30 cellular contexts compared by ENCODE assay signal in genomic region chr21:37578471-37579126, GRCh38.
"Had no signal": no experiment of that assay in that cellular context is flagged by ENCODE, and none has a peak within 500 bp of the region (broad histone marks: within the 10 kb centered on the region; RNA-seq: fewer than 3 reads in every experiment).

No MANE protein-coding gene starts in this region.

- H3K4me3 ChIP-seq: adrenal gland, ascending aorta, breast epithelium, cardiac muscle cell had no signal

- ATAC-seq: activated naive CD4-positive, alpha-beta T cell treated with anti-CD3 and anti-CD28 coated beads, Interleukin-2, amount 50 U/mL, for 72 hours; activated naive CD8-positive, alpha-beta T cell treated with anti-CD3 and anti-CD28 coated beads, Interleukin-2, amount 50 U/mL, for 24 hours; activated T-cell treated with anti-CD3 and anti-CD28 coated beads, Interleukin-2, amount 50 U/mL, for 4 hours; activated T-cell treated with anti-CD3 and anti-CD28 coated beads, Interleukin-2, amount 50 U/mL, for 72 hours; activated T-helper 17 cell treated with anti-CD3 and anti-CD28 coated beads, Interleukin-2, amount 50 U/mL, for 72 hours had no signal

- DNase-seq: activated effector memory CD4-positive, alpha-beta T cell treated with anti-CD3 and anti-CD28 coated beads, Interleukin-2, amount 50 U/mL, for 16 hours; activated effector memory CD4-positive, alpha-beta T cell treated with Interleukin-2 at 50 U/mL for 16 hours; activated gamma-delta T cell; activated gamma-delta T cell treated with Interleukin-2 at 50 U/mL for 16 hours; activated naive CD4-positive, alpha-beta T cell; activated naive CD4-positive, alpha-beta T cell treated with anti-CD3 and anti-CD28 coated beads for 36 hours; activated naive CD4-positive, alpha-beta T cell treated with anti-CD3 and anti-CD28 coated beads, Interleukin-2, amount 10 ng/mL, durations not matched to agents 7 days and 5 days; activated naive CD4-positive, alpha-beta T cell treated with anti-CD3 and anti-CD28 coated beads, Interleukin-2, amount 50 U/mL, for 16 hours; activated naive CD4-positive, alpha-beta T cell treated with Interleukin-2 at 50 U/mL for 16 hours; activated naive CD8-positive, alpha-beta T cell treated with anti-CD3 and anti-CD28 coated beads for 36 hours; activated naive CD8-positive, alpha-beta T cell treated with anti-CD3 and anti-CD28 coated beads, Interleukin-2, amount 10 ng/mL, durations not matched to agents 7 days and 5 days; activated naive CD8-positive, alpha-beta T cell treated with anti-CD3 and anti-CD28 coated beads, Interleukin-2, amount 50 U/mL, for 24 hours; activated T-cell treated with anti-CD3 and anti-CD28 coated beads, Interleukin-2, amount 50 U/mL, for 24 hours; activated T-cell treated with anti-CD3 and anti-CD28 coated beads, Interleukin-2, amount 50 U/mL, for 4 hours; activated T-cell treated with anti-CD3 and anti-CD28 coated beads, Interleukin-2, amount 50 U/mL, for 48 hours; activated T-cell treated with anti-CD3 and anti-CD28 coated beads, Interleukin-2, amount 50 U/mL, for 72 hours; adrenal gland; amniotic stem cell; amygdala; anterior cingulate cortex; aorta; brain microvascular endothelial cell; caudate nucleus; central memory CD4-positive, alpha-beta T cell; cerebellar nuclear complex had no signal

- H3K27me3 ChIP-seq: adrenal gland, ascending aorta, brain microvascular endothelial cell, breast epithelium, cardiac muscle cell had no signal

- H3K27ac ChIP-seq: adrenal gland, ascending aorta, brain microvascular endothelial cell, breast epithelium, cardiac muscle cell had no signal

- H3K9me3 ChIP-seq: adrenal gland had no signal

- H3K4me1 ChIP-seq: adrenal gland, ascending aorta, breast epithelium had no signal

- H3K36me3 ChIP-seq: adrenal gland, ascending aorta, brain microvascular endothelial cell, breast epithelium, cardiac muscle cell had no signal
